ENCODE assay signal across 10 cellular contexts in genomic region chr6:37077459-37078296, GRCh38.
DNase-seq lines count a peak whose midpoint lies in the region; ATAC-seq and TF ChIP-seq lines count a peak whose summit lies in the region.
"Had no signal": no experiment of that assay in that cellular context is flagged by ENCODE, and none has a peak within 500 bp of the region (broad histone marks: within the 10 kb centered on the region; RNA-seq: fewer than 3 reads in every experiment).

No MANE protein-coding gene starts in this region.

- WGBS in psoas muscle, 3 donors: 27 to 35% (median 29%) methylated on average over 20 of the region's 20 CpGs

- H3K4me1 ChIP-seq in left ventricle myocardium inferior: peaks cover 12% of the 10 kb centered on the region
- peaks cover 10% of the 10 kb centered on the region for H3K4me1 ChIP-seq in psoas muscle

- TF ChIP-seq CTCF in left ventricle myocardium inferior (IDR thresholded peaks at IDR 0.05; ENCODE audit: borderline replicate concordance) (no peak), psoas muscle (IDR thresholded peaks at IDR 0.05) (no peak)

- H3K27me3 ChIP-seq in left ventricle myocardium inferior (ENCODE audit: low read depth) (no peaks in the 10 kb centered on the region), psoas muscle (ENCODE audit: insufficient read depth in 3 of 3, low read length in 2 of 3) (no peaks in the 10 kb centered on the region)

- intact Hi-C loops in left ventricle myocardium inferior (cut with micrococcal nuclease) (no loop called here), psoas muscle (cut with DNase I) (no loop called here)

- H3K9me3 ChIP-seq in left ventricle myocardium inferior (replicated peaks) (no peaks in the 10 kb centered on the region), psoas muscle (no peaks in the 10 kb centered on the region)

- peak overlapping the region; percentile 63 for H3K27ac ChIP-seq in left ventricle myocardium inferior (replicated peaks)
- no peak overlapping the region for H3K27ac ChIP-seq in psoas muscle

- H3K36me3 ChIP-seq in left ventricle myocardium inferior: no peaks in the 10 kb centered on the region
- no peaks in the 10 kb centered on the region for H3K36me3 ChIP-seq in psoas muscle (ENCODE audit: insufficient read depth in 1 of 2, low read depth in 1 of 2)

- DNase-seq in Daoy (ENCODE audit: low read depth) (peak; percentile 66), astrocyte of the hippocampus (ENCODE audit: low read depth, low spot score) (peak; percentile 65), left ventricle myocardium inferior (peak; percentile 86), psoas muscle (peak; percentile 86 to 91), C1 segment of cervical spinal cord (lab: John Stamatoyannopoulos, UW) (no peak), NCI-H187 treated with DMSO at 0.1 percent for 48 hours (lab: John Stamatoyannopoulos, UW) (no peak)
- no peak for DNase-seq in activated CD4-positive, alpha-beta T cell treated with anti-CD3 and anti-CD28 coated beads, Interleukin-2, amount 50 U/mL, for 48 hours
- DNase-seq in activated CD8-positive, alpha-beta memory T cell treated with anti-CD3 and anti-CD28 coated beads, Interleukin-2, amount 50 U/mL, for 4 hours: no peak
- DNase-seq: activated T-cell treated with anti-CD3 and anti-CD28 coated beads, Interleukin-2, amount 50 U/mL, for 1 hour; PC-3 had no signal

- no peak overlapping the region for H3K4me3 ChIP-seq in left ventricle myocardium inferior
- H3K4me3 ChIP-seq in psoas muscle: no peak overlapping the region

- peak in 3 of 4 donors; percentile 26 to 60 (median 52) for ATAC-seq in psoas muscle
- ATAC-seq: PC-3 had no signal

Comparison
In these comparisons a context has a peak if more than half of its experiments do, and no peak if none do; other contexts are left out.
1. DNase-seq: peak in Daoy (single experiment), astrocyte of the hippocampus (single experiment), left ventricle myocardium inferior (single experiment) and psoas muscle (2 of 2); none in activated CD4-positive, alpha-beta T cell treated with anti-CD3 and anti-CD28 coated beads, Interleukin-2, amount 50 U/mL, for 48 hours (0 of 2), activated CD8-positive, alpha-beta memory T cell treated with anti-CD3 and anti-CD28 coated beads, Interleukin-2, amount 50 U/mL, for 4 hours (single experiment), C1 segment of cervical spinal cord (0 of 14) and NCI-H187 treated with DMSO at 0.1 percent for 48 hours (single experiment).